Comparison of ENCODE assay signal across 20 cellular contexts in the genomic region with DNA sequence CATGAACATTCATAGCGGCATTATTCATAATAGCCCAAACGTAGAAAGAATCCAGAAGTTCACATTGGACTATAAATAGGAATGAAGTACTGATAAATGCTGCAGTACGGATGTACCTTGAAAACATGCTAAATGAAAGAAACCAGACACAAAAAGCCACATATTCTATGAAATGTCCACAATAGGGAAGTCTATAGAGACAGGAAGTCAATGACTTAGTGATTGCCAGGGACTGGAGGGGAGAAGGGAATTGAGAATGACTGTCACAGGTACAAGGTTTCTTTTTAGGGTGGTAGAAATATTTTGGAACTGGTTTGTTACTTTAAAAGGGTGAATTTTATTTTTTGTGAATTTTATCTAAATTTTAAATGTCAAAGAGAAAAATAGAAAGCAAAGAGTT.
"Had no signal": no experiment of that assay in that cellular context is flagged by ENCODE, and none has a peak within 500 bp of the region (broad histone marks: within the 10 kb centered on the region; RNA-seq: fewer than 3 reads in every experiment).

No MANE protein-coding gene starts in this region.

- DNase-seq: activated CD4-positive, alpha-beta T cell treated with anti-CD3 and anti-CD28 coated beads for 4 hours; activated CD8-positive, alpha-beta memory T cell treated with anti-CD3 and anti-CD28 coated beads, Interleukin-2, amount 50 U/mL, for 4 hours; activated CD8-positive, alpha-beta T cell treated with anti-CD3 and anti-CD28 coated beads for 36 hours; activated naive CD4-positive, alpha-beta T cell treated with anti-CD3 and anti-CD28 coated beads, Interleukin-2, amount 50 U/mL, for 16 hours; activated naive CD8-positive, alpha-beta T cell treated with anti-CD3 and anti-CD28 coated beads, Interleukin-2, amount 10 ng/mL, durations not matched to agents 7 days and 5 days; activated T-cell treated with anti-CD3 and anti-CD28 coated beads, Interleukin-2, amount 50 U/mL, for 72 hours; adrenal gland; aorta; body of pancreas; KG1; NCI-H1105 treated with DMSO at 0.1 percent for 48 hours; NCI-H1436 treated with DMSO at 0.1 percent for 48 hours; NCI-H187; NCI-H2081; NCI-H510A treated with DMSO at 0.1 percent for 48 hours; NCI-H69; NK-92 treated with Interleukin-12 subunit alpha and Interleukin-12 subunit beta, amount 100 ng/mL, for 24 hours; SIG-M5; T1000 had no signal

- ATAC-seq: activated CD4-positive, CD25-positive, alpha-beta regulatory T cell treated with anti-CD3 and anti-CD28 coated beads, Interleukin-2, amount 50 U/mL, for 24 hours; activated CD8-positive, alpha-beta T cell treated with anti-CD3 and anti-CD28 coated beads for 36 hours; activated T-cell treated with anti-CD3 and anti-CD28 coated beads, Interleukin-2, amount 50 U/mL, for 72 hours; body of pancreas had no signal
